Comparison of ENCODE assay signal across 25 cellular contexts in the genomic region with DNA sequence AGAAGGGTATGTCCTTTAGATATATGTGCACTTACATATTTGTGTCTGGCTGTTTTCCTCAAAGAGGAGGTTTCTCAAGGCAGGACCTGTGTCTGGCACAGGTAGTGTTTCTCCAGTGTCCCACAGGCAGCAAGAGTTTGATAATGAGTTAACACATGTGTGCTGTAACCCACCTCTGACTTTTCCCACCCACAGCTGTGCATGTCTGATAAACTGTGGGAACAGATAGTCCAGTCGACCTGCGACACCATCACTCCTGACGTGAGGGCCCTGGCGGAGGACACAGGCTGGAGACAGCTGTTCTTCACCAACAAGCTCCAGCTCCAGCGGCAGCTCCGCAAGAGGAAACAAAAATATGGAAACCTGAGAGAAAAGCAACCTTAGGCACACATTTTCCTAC.
"Had no signal": no experiment of that assay in that cellular context is flagged by ENCODE, and none has a peak within 500 bp of the region (broad histone marks: within the 10 kb centered on the region; RNA-seq: fewer than 3 reads in every experiment).

No MANE protein-coding gene starts in this region.

- H3K4me2 ChIP-seq: SK-N-SH had no signal

- H3K9ac ChIP-seq: SK-N-SH had no signal

- H3K9me3 ChIP-seq: Peyer's patch, SJSA1, SK-N-SH had no signal

- H3K27ac ChIP-seq: Peyer's patch, SJSA1 had no signal

- H3K4me3 ChIP-seq: Peyer's patch, SJSA1 had no signal

- ATAC-seq: activated CD4-positive, alpha-beta T cell treated with anti-CD3 and anti-CD28 coated beads for 36 hours; activated CD4-positive, CD25-positive, alpha-beta regulatory T cell treated with anti-CD3 and anti-CD28 coated beads, Interleukin-2, amount 50 U/mL, for 24 hours; activated naive CD8-positive, alpha-beta T cell treated with anti-CD3 and anti-CD28 coated beads, Interleukin-2, amount 50 U/mL, for 24 hours; activated T-cell treated with anti-CD3 and anti-CD28 coated beads, Interleukin-2, amount 50 U/mL, for 4 hours; PC-3; WTC11 had no signal

- H3K4me1 ChIP-seq: Peyer's patch had no signal

- DNase-seq: activated CD4-positive, alpha-beta memory T cell treated with anti-CD3 and anti-CD28 coated beads for 36 hours; activated CD4-positive, alpha-beta T cell treated with anti-CD3 and anti-CD28 coated beads for 36 hours; activated CD4-positive, alpha-beta T cell treated with anti-CD3 and anti-CD28 coated beads, Interleukin-2, amount 50 U/mL, for 1 hour; activated CD8-positive, alpha-beta memory T cell treated with anti-CD3 and anti-CD28 coated beads, Interleukin-2, amount 50 U/mL, for 4 hours; activated naive CD4-positive, alpha-beta T cell treated with anti-CD3 and anti-CD28 coated beads, Interleukin-2, amount 10 ng/mL, durations not matched to agents 7 days and 5 days; activated naive CD8-positive, alpha-beta T cell treated with anti-CD3 and anti-CD28 coated beads, Interleukin-2, amount 50 U/mL, for 24 hours; activated T-cell treated with anti-CD3 and anti-CD28 coated beads for 4 hours; activated T-cell treated with anti-CD3 and anti-CD28 coated beads, Interleukin-2, amount 50 U/mL, for 4 hours; anterior cingulate cortex; central memory CD4-positive, alpha-beta T cell; NCI-H1092 treated with DMSO at 0.1 percent for 48 hours; NCI-H1417; NCI-H187 treated with DMSO at 0.1 percent for 48 hours; NCI-H2081; NCI-H2171 treated with DMSO at 0.1 percent for 48 hours; NCI-H226; NCI-H524 treated with DMSO at 0.1 percent for 48 hours; PC-3; Peyer's patch; RPMI8226; SHP77 treated with DMSO at 0.1 percent for 48 hours; SK-N-SH had no signal

- H3K36me3 ChIP-seq: Peyer's patch, SJSA1 had no signal

- H3K27me3 ChIP-seq: Peyer's patch, SJSA1 had no signal
